Comparison of ENCODE assay signal across 1 cellular context in the genomic region with DNA sequence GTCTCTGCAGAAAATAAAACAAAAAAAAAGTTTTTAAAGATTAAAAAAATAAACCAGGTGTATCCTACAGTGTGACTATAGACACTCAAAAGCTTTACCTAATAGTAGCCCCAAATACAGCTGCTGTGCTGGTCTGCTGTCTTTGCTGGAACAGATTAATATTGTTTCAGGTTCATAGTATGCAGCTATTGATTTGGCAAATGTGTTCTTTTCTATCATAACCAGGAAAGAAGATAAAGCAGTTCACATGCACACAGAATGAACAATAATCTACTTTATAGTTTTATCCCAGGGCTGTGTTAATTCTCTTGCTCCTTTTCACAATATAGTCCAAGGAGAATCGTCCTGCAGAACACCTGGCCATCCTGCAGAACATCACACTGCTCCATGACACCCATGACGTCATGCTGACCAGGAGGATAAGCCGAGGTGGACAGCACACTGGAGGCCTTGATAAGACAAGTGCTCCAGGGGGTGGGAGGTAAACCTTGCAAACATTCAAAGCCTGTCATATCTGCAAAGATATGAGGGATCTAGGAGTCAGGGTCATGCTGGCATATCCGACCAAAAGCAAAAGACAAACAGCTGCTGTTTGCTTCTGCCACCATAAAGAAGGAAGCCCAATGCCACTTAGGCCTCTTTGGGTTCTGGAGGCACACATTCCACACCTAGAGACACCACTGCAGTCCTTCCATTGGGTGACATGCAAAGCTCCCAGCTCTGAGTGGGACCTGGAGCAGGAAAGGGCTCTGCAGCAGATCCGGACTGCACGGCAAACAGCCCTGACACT.
TF ChIP-seq lines count a peak whose summit lies in the region.

No MANE protein-coding gene starts in this region.

TF ChIP-seq in HepG2, 621 proteins besides CTCF, POLR2A, EP300 and RAD21 (continued from another document):
- TF ChIP-seq MAX (IDR thresholded peaks at IDR 0.05), result peak; percentile 42; the same call in 1 of the 2 replicates
